1 cellular context compared by ENCODE assay signal in the genomic region with DNA sequence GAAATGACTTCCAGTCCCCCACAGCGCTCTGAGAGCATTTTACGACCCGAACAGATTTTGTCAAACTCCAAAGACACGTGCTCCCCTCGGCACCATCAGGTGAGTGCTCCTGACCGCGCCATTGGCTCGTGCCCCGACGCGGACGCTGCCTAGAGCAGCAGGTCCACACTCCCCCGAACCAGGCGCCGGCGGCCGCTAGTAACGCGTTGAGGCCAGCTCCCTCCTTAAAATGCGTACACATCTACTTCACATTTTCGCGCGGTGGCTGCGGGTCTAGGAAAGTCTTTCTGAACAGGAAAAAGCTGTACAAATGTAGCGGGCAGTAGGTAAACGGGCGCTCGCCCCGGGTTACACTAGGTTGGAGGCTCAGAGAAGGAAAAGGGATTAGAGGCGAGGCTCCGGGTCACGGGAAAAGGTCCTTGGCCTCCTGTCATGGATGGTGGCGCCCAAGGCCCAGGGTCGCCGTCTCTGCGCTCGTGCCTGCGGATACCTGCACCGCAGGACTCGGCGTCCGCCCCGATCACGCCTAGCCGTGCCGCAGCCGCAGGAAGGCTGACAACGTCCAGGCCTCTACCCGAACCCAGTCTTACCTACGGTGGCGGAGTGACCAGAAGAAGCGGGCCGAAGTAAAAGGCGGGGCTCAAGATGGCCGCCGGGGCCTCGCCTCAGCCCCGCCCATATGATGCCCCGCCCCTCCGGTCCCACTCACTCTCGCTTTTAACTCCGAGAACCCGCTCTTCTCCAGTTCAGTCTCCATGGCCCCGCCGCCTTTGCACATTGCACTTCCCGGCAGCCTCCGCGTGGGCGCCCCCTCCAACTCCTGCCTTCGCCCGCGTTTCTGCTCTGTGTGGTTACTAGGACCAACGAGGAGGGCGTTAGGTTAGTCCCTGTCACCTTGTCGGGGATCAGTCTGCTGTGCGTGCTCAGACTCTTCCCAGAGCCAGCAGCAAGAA.
A peak's percentile ranks its signal among the peaks of the same experiment; 100 is the strongest.
TF ChIP-seq lines count a peak whose summit lies in the region.

A gene with protein sequence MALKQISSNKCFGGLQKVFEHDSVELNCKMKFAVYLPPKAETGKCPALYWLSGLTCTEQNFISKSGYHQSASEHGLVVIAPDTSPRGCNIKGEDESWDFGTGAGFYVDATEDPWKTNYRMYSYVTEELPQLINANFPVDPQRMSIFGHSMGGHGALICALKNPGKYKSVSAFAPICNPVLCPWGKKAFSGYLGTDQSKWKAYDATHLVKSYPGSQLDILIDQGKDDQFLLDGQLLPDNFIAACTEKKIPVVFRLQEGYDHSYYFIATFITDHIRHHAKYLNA (minus strand): TSS at position 647 of the 953 bp plus-strand sequence. CDS start 5,748 bp downstream, outside the sequence.

TF ChIP-seq in HepG2, 621 proteins besides CTCF, POLR2A, EP300 and RAD21 (continued from another document and continues in another):
- TF ChIP-seq, protein P1, sequence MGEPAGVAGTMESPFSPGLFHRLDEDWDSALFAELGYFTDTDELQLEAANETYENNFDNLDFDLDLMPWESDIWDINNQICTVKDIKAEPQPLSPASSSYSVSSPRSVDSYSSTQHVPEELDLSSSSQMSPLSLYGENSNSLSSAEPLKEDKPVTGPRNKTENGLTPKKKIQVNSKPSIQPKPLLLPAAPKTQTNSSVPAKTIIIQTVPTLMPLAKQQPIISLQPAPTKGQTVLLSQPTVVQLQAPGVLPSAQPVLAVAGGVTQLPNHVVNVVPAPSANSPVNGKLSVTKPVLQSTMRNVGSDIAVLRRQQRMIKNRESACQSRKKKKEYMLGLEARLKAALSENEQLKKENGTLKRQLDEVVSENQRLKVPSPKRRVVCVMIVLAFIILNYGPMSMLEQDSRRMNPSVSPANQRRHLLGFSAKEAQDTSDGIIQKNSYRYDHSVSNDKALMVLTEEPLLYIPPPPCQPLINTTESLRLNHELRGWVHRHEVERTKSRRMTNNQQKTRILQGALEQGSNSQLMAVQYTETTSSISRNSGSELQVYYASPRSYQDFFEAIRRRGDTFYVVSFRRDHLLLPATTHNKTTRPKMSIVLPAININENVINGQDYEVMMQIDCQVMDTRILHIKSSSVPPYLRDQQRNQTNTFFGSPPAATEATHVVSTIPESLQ (CRISPR knock-in tag; conservative IDR thresholded peaks at IDR 0.05), result 0 out of 2 replicates have a peak, but pooled peaks have one; percentile 47
- TF ChIP-seq ZNF737 (CRISPR knock-in tag; IDR thresholded peaks at IDR 0.05; ENCODE audit: borderline replicate concordance), result no peak
- no peak; the same call in 1 of the 2 replicates for TF ChIP-seq DNMT3B (CRISPR knock-in tag; conservative IDR thresholded peaks at IDR 0.05)
- no peak for TF ChIP-seq KDM6A (CRISPR knock-in tag; IDR thresholded peaks at IDR 0.05; ENCODE audit: low read depth)
- TF ChIP-seq NR1H2 (CRISPR knock-in tag; IDR thresholded peaks at IDR 0.05; ENCODE audit: borderline replicate concordance, low read depth), result no peak; the same call in 1 of the 2 replicates
- no peak for TF ChIP-seq SYNCRIP (IDR thresholded peaks at IDR 0.05; ENCODE audit: insufficient read depth, low read depth, low read length)
- TF ChIP-seq, protein P2, sequence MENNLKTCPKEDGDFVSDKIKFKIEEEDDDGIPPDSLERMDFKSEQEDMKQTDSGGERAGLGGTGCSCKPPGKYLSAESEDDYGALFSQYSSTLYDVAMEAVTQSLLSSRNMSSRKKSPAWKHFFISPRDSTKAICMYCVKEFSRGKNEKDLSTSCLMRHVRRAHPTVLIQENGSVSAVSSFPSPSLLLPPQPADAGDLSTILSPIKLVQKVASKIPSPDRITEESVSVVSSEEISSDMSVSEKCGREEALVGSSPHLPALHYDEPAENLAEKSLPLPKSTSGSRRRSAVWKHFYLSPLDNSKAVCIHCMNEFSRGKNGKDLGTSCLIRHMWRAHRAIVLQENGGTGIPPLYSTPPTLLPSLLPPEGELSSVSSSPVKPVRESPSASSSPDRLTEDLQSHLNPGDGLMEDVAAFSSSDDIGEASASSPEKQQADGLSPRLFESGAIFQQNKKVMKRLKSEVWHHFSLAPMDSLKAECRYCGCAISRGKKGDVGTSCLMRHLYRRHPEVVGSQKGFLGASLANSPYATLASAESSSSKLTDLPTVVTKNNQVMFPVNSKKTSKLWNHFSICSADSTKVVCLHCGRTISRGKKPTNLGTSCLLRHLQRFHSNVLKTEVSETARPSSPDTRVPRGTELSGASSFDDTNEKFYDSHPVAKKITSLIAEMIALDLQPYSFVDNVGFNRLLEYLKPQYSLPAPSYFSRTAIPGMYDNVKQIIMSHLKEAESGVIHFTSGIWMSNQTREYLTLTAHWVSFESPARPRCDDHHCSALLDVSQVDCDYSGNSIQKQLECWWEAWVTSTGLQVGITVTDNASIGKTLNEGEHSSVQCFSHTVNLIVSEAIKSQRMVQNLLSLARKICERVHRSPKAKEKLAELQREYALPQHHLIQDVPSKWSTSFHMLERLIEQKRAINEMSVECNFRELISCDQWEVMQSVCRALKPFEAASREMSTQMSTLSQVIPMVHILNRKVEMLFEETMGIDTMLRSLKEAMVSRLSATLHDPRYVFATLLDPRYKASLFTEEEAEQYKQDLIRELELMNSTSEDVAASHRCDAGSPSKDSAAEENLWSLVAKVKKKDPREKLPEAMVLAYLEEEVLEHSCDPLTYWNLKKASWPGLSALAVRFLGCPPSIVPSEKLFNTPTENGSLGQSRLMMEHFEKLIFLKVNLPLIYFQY (CRISPR knock-in tag; IDR thresholded peaks at IDR 0.05; ENCODE audit: borderline replicate concordance), result no peak
- TF ChIP-seq ZNF577 (CRISPR knock-in tag; IDR thresholded peaks at IDR 0.05; ENCODE audit: borderline replicate concordance, low read depth), result no peak; the same call in 1 of the 2 replicates
- TF ChIP-seq, protein P3, sequence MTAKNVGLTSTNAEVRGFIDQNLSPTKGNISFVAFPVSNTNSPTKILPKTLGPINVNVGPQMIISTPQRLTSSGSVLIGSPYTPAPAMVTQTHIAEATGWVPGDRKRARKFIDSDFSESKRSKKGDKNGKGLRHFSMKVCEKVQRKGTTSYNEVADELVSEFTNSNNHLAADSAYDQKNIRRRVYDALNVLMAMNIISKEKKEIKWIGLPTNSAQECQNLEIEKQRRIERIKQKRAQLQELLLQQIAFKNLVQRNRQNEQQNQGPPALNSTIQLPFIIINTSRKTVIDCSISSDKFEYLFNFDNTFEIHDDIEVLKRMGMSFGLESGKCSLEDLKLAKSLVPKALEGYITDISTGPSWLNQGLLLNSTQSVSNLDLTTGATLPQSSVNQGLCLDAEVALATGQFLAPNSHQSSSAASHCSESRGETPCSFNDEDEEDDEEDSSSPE (CRISPR knock-in tag; IDR thresholded peaks at IDR 0.05), result peak; percentile 80
- TF ChIP-seq U2AF2 (IDR thresholded peaks at IDR 0.05; ENCODE audit: low read depth, low read length), result no peak
- TF ChIP-seq ZNF883 (CRISPR knock-in tag; IDR thresholded peaks at IDR 0.05; ENCODE audit: not compliant biosample characterization), result peak; percentile 80
- peak; percentile 43 for TF ChIP-seq ZMAT3 (CRISPR knock-in tag; conservative IDR thresholded peaks at IDR 0.05)
- TF ChIP-seq, protein P4, sequence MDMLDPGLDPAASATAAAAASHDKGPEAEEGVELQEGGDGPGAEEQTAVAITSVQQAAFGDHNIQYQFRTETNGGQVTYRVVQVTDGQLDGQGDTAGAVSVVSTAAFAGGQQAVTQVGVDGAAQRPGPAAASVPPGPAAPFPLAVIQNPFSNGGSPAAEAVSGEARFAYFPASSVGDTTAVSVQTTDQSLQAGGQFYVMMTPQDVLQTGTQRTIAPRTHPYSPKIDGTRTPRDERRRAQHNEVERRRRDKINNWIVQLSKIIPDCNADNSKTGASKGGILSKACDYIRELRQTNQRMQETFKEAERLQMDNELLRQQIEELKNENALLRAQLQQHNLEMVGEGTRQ (IDR thresholded peaks at IDR 0.05; ENCODE audit: low read depth, low read length), result peak; percentile 77
- TF ChIP-seq, protein P4 (CRISPR knock-in tag; IDR thresholded peaks at IDR 0.05; ENCODE audit: borderline replicate concordance), result peak; percentile 82; the same call in 1 of the 2 replicates
- no peak for TF ChIP-seq ZNF101 (CRISPR knock-in tag; IDR thresholded peaks at IDR 0.05; ENCODE audit: borderline replicate concordance, low read depth)
- TF ChIP-seq EHMT2 (IDR thresholded peaks at IDR 0.05; ENCODE audit: borderline replicate concordance, low read depth, low read length), result no peak
- TF ChIP-seq ZNF382 (CRISPR knock-in tag; IDR thresholded peaks at IDR 0.05; ENCODE audit: borderline replicate concordance), result no peak
- no peak for TF ChIP-seq GTF2F1 (IDR thresholded peaks at IDR 0.05; ENCODE audit: low read length)
- TF ChIP-seq, protein P5, sequence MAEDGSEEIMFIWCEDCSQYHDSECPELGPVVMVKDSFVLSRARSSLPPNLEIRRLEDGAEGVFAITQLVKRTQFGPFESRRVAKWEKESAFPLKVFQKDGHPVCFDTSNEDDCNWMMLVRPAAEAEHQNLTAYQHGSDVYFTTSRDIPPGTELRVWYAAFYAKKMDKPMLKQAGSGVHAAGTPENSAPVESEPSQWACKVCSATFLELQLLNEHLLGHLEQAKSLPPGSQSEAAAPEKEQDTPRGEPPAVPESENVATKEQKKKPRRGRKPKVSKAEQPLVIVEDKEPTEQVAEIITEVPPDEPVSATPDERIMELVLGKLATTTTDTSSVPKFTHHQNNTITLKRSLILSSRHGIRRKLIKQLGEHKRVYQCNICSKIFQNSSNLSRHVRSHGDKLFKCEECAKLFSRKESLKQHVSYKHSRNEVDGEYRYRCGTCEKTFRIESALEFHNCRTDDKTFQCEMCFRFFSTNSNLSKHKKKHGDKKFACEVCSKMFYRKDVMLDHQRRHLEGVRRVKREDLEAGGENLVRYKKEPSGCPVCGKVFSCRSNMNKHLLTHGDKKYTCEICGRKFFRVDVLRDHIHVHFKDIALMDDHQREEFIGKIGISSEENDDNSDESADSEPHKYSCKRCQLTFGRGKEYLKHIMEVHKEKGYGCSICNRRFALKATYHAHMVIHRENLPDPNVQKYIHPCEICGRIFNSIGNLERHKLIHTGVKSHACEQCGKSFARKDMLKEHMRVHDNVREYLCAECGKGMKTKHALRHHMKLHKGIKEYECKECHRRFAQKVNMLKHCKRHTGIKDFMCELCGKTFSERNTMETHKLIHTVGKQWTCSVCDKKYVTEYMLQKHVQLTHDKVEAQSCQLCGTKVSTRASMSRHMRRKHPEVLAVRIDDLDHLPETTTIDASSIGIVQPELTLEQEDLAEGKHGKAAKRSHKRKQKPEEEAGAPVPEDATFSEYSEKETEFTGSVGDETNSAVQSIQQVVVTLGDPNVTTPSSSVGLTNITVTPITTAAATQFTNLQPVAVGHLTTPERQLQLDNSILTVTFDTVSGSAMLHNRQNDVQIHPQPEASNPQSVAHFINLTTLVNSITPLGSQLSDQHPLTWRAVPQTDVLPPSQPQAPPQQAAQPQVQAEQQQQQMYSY (CRISPR knock-in tag; IDR thresholded peaks at IDR 0.05), result no peak
- no peak for TF ChIP-seq TOE1 (CRISPR knock-in tag; IDR thresholded peaks at IDR 0.05)
- peak; percentile 82 for TF ChIP-seq ZSCAN21 (CRISPR knock-in tag; IDR thresholded peaks at IDR 0.05; ENCODE audit: borderline replicate concordance)
- peak; percentile 96 for TF ChIP-seq DMAP1 (CRISPR knock-in tag; IDR thresholded peaks at IDR 0.05)
- no peak for TF ChIP-seq RBM22 (optimal IDR thresholded peaks at IDR 0.05; ENCODE audit: low read length)
- TF ChIP-seq, protein P6, sequence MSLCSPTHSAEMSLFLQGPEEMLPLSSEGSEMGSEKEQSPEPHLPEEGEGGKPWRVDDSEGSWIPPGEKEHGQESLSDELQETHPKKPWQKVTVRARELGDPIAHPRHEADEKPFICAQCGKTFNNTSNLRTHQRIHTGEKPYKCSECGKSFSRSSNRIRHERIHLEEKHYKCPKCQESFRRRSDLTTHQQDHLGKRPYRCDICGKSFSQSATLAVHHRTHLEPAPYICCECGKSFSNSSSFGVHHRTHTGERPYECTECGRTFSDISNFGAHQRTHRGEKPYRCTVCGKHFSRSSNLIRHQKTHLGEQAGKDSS (CRISPR knock-in tag; IDR thresholded peaks at IDR 0.05; ENCODE audit: borderline replicate concordance, low read depth), result peak; percentile 12; the same call in 1 of the 2 replicates
- TF ChIP-seq GPN1 (CRISPR knock-in tag; IDR thresholded peaks at IDR 0.05; ENCODE audit: borderline replicate concordance), result no peak
- peak; percentile 47; the same call in 1 of the 2 replicates for TF ChIP-seq ZNF331 (CRISPR knock-in tag; IDR thresholded peaks at IDR 0.05)
- TF ChIP-seq, protein P7, sequence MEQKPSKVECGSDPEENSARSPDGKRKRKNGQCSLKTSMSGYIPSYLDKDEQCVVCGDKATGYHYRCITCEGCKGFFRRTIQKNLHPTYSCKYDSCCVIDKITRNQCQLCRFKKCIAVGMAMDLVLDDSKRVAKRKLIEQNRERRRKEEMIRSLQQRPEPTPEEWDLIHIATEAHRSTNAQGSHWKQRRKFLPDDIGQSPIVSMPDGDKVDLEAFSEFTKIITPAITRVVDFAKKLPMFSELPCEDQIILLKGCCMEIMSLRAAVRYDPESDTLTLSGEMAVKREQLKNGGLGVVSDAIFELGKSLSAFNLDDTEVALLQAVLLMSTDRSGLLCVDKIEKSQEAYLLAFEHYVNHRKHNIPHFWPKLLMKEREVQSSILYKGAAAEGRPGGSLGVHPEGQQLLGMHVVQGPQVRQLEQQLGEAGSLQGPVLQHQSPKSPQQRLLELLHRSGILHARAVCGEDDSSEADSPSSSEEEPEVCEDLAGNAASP (CRISPR knock-in tag; IDR thresholded peaks at IDR 0.05; ENCODE audit: borderline replicate concordance), result peak; percentile 33; the same call in 1 of the 2 replicates
- TF ChIP-seq ZNF292 (CRISPR knock-in tag; IDR thresholded peaks at IDR 0.05; ENCODE audit: borderline replicate concordance, low read depth), result 0 out of 2 replicates have a peak, but pooled peaks have one; percentile 38
- TF ChIP-seq GABPA (IDR thresholded peaks at IDR 0.05; ENCODE audit: low read depth, low read length), result no peak
- TF ChIP-seq GABPA (CRISPR knock-in tag; IDR thresholded peaks at IDR 0.05; ENCODE audit: low read depth), result no peak
- TF ChIP-seq RARG (CRISPR knock-in tag; IDR thresholded peaks at IDR 0.05; ENCODE audit: low read depth), result no peak
- TF ChIP-seq ZNF367 (CRISPR knock-in tag; IDR thresholded peaks at IDR 0.05; ENCODE audit: borderline replicate concordance), result no peak
- TF ChIP-seq ZNF274 (CRISPR knock-in tag; IDR thresholded peaks at IDR 0.05), result peak; percentile 81
- TF ChIP-seq TOPORS (CRISPR knock-in tag; IDR thresholded peaks at IDR 0.05), result no peak; the same call in 1 of the 2 replicates
- TF ChIP-seq ZNF350 (CRISPR knock-in tag; IDR thresholded peaks at IDR 0.05; ENCODE audit: borderline replicate concordance, low read depth), result peak; percentile 70; the same call in 1 of the 2 replicates
- TF ChIP-seq RARA (CRISPR knock-in tag; IDR thresholded peaks at IDR 0.05), result no peak; the same call in none of the 2 replicates
- TF ChIP-seq FOXA1 (IDR thresholded peaks at IDR 0.05), result no peak
- TF ChIP-seq FOXA1 (CRISPR knock-in tag; IDR thresholded peaks at IDR 0.05), result 0 out of 2 replicates have a peak, but pooled peaks have one; percentile 6
- TF ChIP-seq BRD4 (CRISPR knock-in tag; IDR thresholded peaks at IDR 0.05), result peak; percentile 81
- TF ChIP-seq ZNF17 (CRISPR knock-in tag; IDR thresholded peaks at IDR 0.05), result no peak
- no peak for TF ChIP-seq RORA (CRISPR knock-in tag; IDR thresholded peaks at IDR 0.05)
- 0 out of 2 replicates have a peak, but pooled peaks have one; percentile 49 for TF ChIP-seq PRMT3 (CRISPR knock-in tag; IDR thresholded peaks at IDR 0.05; ENCODE audit: borderline replicate concordance, low read depth)
- no peak for TF ChIP-seq ZNF766 (CRISPR knock-in tag; IDR thresholded peaks at IDR 0.05; ENCODE audit: borderline replicate concordance)
- TF ChIP-seq HNRNPL (IDR thresholded peaks at IDR 0.05; ENCODE audit: low read depth, low read length), result 0 out of 2 replicates have a peak, but pooled peaks have one; percentile 69
